Comparison of ENCODE assay signal across 1 cellular context in the genomic region with DNA sequence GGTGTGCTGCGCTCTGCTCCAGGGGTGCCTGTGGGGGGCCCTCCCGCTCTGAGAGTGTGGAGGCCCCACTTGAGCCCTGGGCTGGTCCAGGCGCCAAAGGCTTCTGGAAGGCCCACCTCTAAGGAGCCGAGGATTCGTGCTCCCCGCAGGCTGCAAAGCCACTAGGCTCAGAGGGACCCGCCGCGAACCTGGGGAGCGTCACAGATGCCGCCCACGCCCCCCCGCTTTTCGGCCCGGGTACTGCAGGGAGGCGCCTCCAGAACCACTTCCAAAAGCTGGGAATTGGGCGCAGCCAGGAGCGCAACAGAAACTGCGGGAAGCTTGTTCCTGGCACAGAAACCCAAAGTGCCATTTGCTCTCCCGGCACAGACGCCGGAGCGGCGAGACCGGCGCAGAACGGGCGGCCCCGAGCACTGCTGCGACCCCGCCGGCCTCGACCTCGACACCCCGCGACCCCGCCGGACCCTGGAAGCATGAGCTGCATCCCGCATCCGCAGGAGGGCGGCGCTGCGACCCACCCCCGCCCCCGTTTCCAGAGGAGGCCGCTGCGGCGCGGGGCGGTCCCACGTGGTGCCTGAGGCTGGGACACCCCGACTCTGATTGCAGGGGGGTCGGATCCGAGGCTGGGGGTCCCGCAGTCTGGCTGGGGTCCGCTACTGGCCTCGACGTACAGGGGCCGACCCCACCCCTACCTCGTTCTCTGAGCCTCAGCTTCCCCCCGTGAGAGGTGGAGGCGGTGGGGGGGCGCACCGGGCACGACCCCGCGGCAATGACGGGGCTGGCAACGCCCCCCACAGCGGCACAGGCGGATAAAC.
TF ChIP-seq lines count a peak whose summit lies in the region.

No MANE protein-coding gene starts in this region.

TF ChIP-seq in SK-N-SH treated with all-trans-retinoic acid at 6 μM for 48 hours, 23 proteins besides CTCF, POLR2A, EP300 and RAD21 (continued from another document):
- TF ChIP-seq, protein P1, sequence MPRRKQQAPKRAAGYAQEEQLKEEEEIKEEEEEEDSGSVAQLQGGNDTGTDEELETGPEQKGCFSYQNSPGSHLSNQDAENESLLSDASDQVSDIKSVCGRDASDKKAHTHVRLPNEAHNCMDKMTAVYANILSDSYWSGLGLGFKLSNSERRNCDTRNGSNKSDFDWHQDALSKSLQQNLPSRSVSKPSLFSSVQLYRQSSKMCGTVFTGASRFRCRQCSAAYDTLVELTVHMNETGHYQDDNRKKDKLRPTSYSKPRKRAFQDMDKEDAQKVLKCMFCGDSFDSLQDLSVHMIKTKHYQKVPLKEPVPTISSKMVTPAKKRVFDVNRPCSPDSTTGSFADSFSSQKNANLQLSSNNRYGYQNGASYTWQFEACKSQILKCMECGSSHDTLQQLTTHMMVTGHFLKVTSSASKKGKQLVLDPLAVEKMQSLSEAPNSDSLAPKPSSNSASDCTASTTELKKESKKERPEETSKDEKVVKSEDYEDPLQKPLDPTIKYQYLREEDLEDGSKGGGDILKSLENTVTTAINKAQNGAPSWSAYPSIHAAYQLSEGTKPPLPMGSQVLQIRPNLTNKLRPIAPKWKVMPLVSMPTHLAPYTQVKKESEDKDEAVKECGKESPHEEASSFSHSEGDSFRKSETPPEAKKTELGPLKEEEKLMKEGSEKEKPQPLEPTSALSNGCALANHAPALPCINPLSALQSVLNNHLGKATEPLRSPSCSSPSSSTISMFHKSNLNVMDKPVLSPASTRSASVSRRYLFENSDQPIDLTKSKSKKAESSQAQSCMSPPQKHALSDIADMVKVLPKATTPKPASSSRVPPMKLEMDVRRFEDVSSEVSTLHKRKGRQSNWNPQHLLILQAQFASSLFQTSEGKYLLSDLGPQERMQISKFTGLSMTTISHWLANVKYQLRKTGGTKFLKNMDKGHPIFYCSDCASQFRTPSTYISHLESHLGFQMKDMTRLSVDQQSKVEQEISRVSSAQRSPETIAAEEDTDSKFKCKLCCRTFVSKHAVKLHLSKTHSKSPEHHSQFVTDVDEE (CRISPR knock-in tag; IDR thresholded peaks at IDR 0.05), result no peak
- TF ChIP-seq ZFP30 (CRISPR knock-in tag; IDR thresholded peaks at IDR 0.05), result no peak
